In genomic region chr19:10603873-10604459, GRCh38 we compare ENCODE assay signal across 8 cellular contexts. TPM values are rescaled to one million over a fixed set of nuclear protein-coding genes. Genes with fewer than 3 reads are reported as not detected.
DNase-seq lines count a peak whose midpoint lies in the region; ATAC-seq and TF ChIP-seq lines count a peak whose summit lies in the region.

No MANE protein-coding gene starts in this region.

- H3K9me3 Mint-ChIP-seq in naive B cell, result no peaks in the 10 kb centered on the region

- peak overlapping the region; percentile 97 to 100 (median 100) for H3K27ac Mint-ChIP-seq in naive B cell

- H3K4me3 ChIP-seq in AG09309 (ENCODE audit: control insufficient read depth, low read depth, low read length) (peak overlapping the region; percentile 99), choroid plexus epithelial cell (ENCODE audit: low read depth, low read length) (peak overlapping the region; percentile 99), MG63 (no peak overlapping the region)

- no peaks in the 10 kb centered on the region for H3K27me3 Mint-ChIP-seq in naive B cell

- ATAC-seq in GM21825 (IDR thresholded peaks at IDR 0.05; ENCODE audit: unreplicated experiment) (peak; percentile 19), naive B cell (ENCODE audit: low read depth in 2 of 2) (peak; percentile 51 to 56), HG02623 (IDR thresholded peaks at IDR 0.05; ENCODE audit: unreplicated experiment) (no peak)

- H3K4me1 Mint-ChIP-seq in naive B cell, result peaks cover 20 to 66% (median 37%) of the 10 kb centered on the region in 3 donors

- H3K4me3 Mint-ChIP-seq in naive B cell, result peak overlapping the region; percentile 88 to 100 (median 99)

- no peak for DNase-seq in AG09309 (ENCODE audit: low read depth)
- DNase-seq in T-helper 1 cell, result peak in 3 of 5 donors; percentile 17 to 38 (median 20)
- DNase-seq in choroid plexus epithelial cell (ENCODE audit: low read depth), result peak; percentile 69
- DNase-seq in naive B cell, result peak; percentile 76
- DNase-seq in MG63, result no peak
- DNase-seq in islet precursor cell, result no peak

- H3K9me3 ChIP-seq in MG63, result no peaks in the 10 kb centered on the region

- peaks cover 20% of the 10 kb centered on the region for H3K27me3 ChIP-seq in MG63

- TF ChIP-seq CTCF in AG09309 (IDR thresholded peaks at IDR 0.05; ENCODE audit: control insufficient read depth, insufficient read depth, low read depth, low read length, missing control alignments) (no peak), choroid plexus epithelial cell (conservative IDR thresholded peaks at IDR 0.05; ENCODE audit: low read depth, low read length) (no peak)

- peaks cover 0 to 8% of the 10 kb centered on the region in 2 donors for H3K36me3 Mint-ChIP-seq in naive B cell

- no peaks in the 10 kb centered on the region for H3K36me3 ChIP-seq in MG63

RNA-seq across cellular contexts. Expression of gene AP1M2, which starts 16.9 kb away (rescaled TPM):
- under 1 TPM in 2 of 6 donors, not detected in 4; 0.66 to 0.94 TPM for polyA plus RNA-seq in naive B cell (ENCODE audit: low read depth in 6 of 6)
- total RNA-seq in MG63 (2014; rRNA removed; shearing (Covaris generic); ENCODE audit: low replicate concordance), result 1.4 TPM in 1 of 2 replicates, not detected in the other

RNA-seq across cellular contexts. Expression of gene SLC44A2, which starts 21.4 kb away (rescaled TPM):
- polyA plus RNA-seq in naive B cell (ENCODE audit: low read depth in 6 of 6), result 100 to 1,000 TPM; 290 to 499 (median 313) TPM
- total RNA-seq in MG63 (2014; rRNA removed; shearing (Covaris generic); ENCODE audit: low replicate concordance), result 0.54 and 3.3 TPM in 2 replicates

RNA-seq across cellular contexts. Expression of gene CDKN2D, which starts 35.2 kb away (rescaled TPM):
- polyA plus RNA-seq in naive B cell (ENCODE audit: low read depth in 6 of 6), result 100 to 1,000 TPM; 110 to 209 (median 153) TPM
- 24.9 and 43.3 TPM in 2 replicates for total RNA-seq in MG63 (2014; rRNA removed; shearing (Covaris generic); ENCODE audit: low replicate concordance)

RNA-seq across cellular contexts. Expression of gene KRI1, which starts 38.2 kb away (rescaled TPM):
- polyA plus RNA-seq in naive B cell (ENCODE audit: low read depth in 6 of 6), result 10 to 100 TPM; 10.6 to 47.6 (median 16.5) TPM
- 31.7 and 43.3 TPM in 2 replicates for total RNA-seq in MG63 (2014; rRNA removed; shearing (Covaris generic); ENCODE audit: low replicate concordance)

RNA-seq across cellular contexts. Expression of gene ILF3, which starts 50.2 kb away (rescaled TPM):
- polyA plus RNA-seq in naive B cell (ENCODE audit: low read depth in 6 of 6), result 10 to 100 TPM; 34.2 to 95.0 (median 71.6) TPM
- total RNA-seq in MG63 (2014; rRNA removed; shearing (Covaris generic); ENCODE audit: low replicate concordance), result 273 and 320 TPM in 2 replicates

Comparison
In these comparisons a context has a peak if more than half of its experiments do, and no peak if none do; other contexts are left out.
1. DNase-seq: peak in T-helper 1 cell (3 of 5), choroid plexus epithelial cell (single experiment) and naive B cell (single experiment); none in AG09309 (single experiment), MG63 (single experiment) and islet precursor cell (single experiment).